9 cellular contexts compared by ENCODE assay signal in the genomic region with DNA sequence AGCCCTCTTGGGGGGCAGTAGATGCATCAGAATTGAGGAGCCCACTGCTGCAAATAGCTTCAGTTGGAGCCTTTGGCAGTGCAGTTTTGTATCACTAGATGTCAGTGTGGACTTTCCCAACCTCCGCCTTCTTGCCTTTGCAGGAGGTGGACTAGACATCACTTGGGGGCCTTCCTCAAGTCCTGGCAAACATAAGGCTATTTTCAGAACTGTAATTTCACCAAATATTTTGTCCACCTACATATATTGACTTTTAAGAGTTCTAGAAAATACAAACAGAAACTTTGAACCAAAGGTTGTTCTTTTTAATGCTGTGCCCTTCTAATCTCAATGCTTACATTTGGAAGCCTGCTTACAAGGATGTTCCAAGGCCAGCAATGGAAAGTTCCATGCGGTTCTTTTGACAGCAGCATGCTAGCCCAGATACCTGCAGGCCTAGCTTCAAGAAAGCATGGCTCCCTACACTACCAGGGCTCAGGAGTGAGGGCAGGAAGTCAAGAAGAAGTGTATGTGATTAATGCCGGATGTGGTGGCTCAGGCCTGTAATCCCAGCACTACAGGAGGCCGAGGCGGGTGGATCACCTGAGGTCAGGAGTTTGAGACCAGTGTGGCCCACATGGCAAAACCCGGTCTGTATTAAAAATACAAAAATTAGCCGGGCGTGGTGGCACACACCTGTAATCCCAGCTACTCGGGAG. TPM values are rescaled to one million over a fixed set of nuclear protein-coding genes. Genes with fewer than 3 reads are reported as not detected.
DNase-seq lines count a peak whose midpoint lies in the region; ATAC-seq, FAIRE-seq and TF ChIP-seq lines count a peak whose summit lies in the region.
"Had no signal": no experiment of that assay in that cellular context is flagged by ENCODE, and none has a peak within 500 bp of the region (broad histone marks: within the 10 kb centered on the region; RNA-seq: fewer than 3 reads in every experiment).

No MANE protein-coding gene starts in this region.

- no peaks in the 10 kb centered on the region for H3K4me1 ChIP-seq in breast epithelium
- H3K4me1 ChIP-seq in kidney (ENCODE audit: control insufficient read depth in 1 of 2, insufficient read depth in 1 of 2, low read depth in 1 of 2, low read length in 2 of 2), result peaks cover 0 to 7% of the 10 kb centered on the region in 2 donors

- intact Hi-C loops in breast epithelium (cut with DNase I; ENCODE audit: low total_unique reads) (loop anchor here (10.0 kb wide), 1 partner anchor 138 kb away; no protein-coding TSS in a partner anchor), kidney (cut with DNase I) (no loop called here)

- no peak for FAIRE-seq in kidney (lab: Jason Lieb, UNC)

- H3K9me3 ChIP-seq in breast epithelium, result no peaks in the 10 kb centered on the region
- H3K9me3 ChIP-seq in kidney (ENCODE audit: control insufficient read depth in 1 of 2, low read length in 2 of 2), result no peaks in the 10 kb centered on the region
- H3K9me3 ChIP-seq: neutrophil had no signal

- TF ChIP-seq POLR2A in breast epithelium (IDR thresholded peaks at IDR 0.05), result no peak

- no peak overlapping the region for H3K9ac ChIP-seq in kidney (ENCODE audit: low read length in 2 of 2)

- no peak overlapping the region for H3K27ac ChIP-seq in breast epithelium
- H3K27ac ChIP-seq in kidney (ENCODE audit: low read depth in 2 of 2, low read length in 2 of 2), result no peak overlapping the region
- H3K27ac ChIP-seq: neutrophil had no signal

- no peak overlapping the region for H3K4me3 ChIP-seq in breast epithelium
- H3K4me3 ChIP-seq in kidney (ENCODE audit: low read length in 2 of 2), result no peak overlapping the region

- H3K27me3 ChIP-seq in breast epithelium, result no peaks in the 10 kb centered on the region
- H3K27me3 ChIP-seq: neutrophil had no signal

- H3K36me3 ChIP-seq in breast epithelium (no peaks in the 10 kb centered on the region), kidney (ENCODE audit: control insufficient read depth in 1 of 2, insufficient read depth in 2 of 2, low read length in 2 of 2) (no peaks in the 10 kb centered on the region)
- H3K36me3 ChIP-seq: neutrophil had no signal

- TF ChIP-seq CTCF in breast epithelium (IDR thresholded peaks at IDR 0.05) (peak in 2 of 3 donors; percentile 43 to 46), kidney (IDR thresholded peaks at IDR 0.05; ENCODE audit: borderline replicate concordance, extremely low read depth, insufficient read depth) (peak; percentile 56)

- peak; percentile 65 for ATAC-seq in GM18861 (IDR thresholded peaks at IDR 0.05; ENCODE audit: unreplicated experiment)
- no peak for ATAC-seq in GM18870 (IDR thresholded peaks at IDR 0.05; ENCODE audit: unreplicated experiment)

- peak; percentile 61 for DNase-seq in AG20443 (ENCODE audit: low spot score)
- DNase-seq in M059J (ENCODE audit: low read depth), result peak; percentile 50
- peak; percentile 23 for DNase-seq in T-helper 22 cell (ENCODE audit: low read depth)
- DNase-seq in breast epithelium (ENCODE audit: low spot score in 2 of 2), result no peak
- DNase-seq in kidney, result no peak
- DNase-seq in stimulated activated CD4-positive, alpha-beta T cell treated with anti-CD3 and anti-CD28 coated beads, Interleukin-4, amount 100 ng/mL, for 48 hours (ENCODE audit: low read depth in 2 of 2), result peak; percentile 17 to 18

RNA-seq across cellular contexts. Expression of a gene that starts 8.0 kb away (rescaled TPM):
- total RNA-seq in M059J (2014; rRNA removed; shearing (Covaris generic)), result 10.3 and 12.1 TPM in 2 replicates
- 10 to 100 TPM; 18.9 to 56.8 (median 30.5) TPM for total RNA-seq in breast epithelium
- total RNA-seq in kidney, result 32.2 TPM
- polyA plus RNA-seq in kidney (ENCODE audit: insufficient read depth, low read depth, low replicate concordance), result 16.2 TPM

Comparison
In these comparisons a context has a peak if more than half of its experiments do, and no peak if none do; other contexts are left out.
1. DNase-seq: peak in AG20443 (single experiment), M059J (single experiment), T-helper 22 cell (single experiment) and stimulated activated CD4-positive, alpha-beta T cell treated with anti-CD3 and anti-CD28 coated beads, Interleukin-4, amount 100 ng/mL, for 48 hours (2 of 2); none in breast epithelium (0 of 2) and kidney (single experiment).